In genomic region chr2:105236060-105236424, GRCh38 we compare ENCODE assay signal across 13 cellular contexts. TPM values are rescaled to one million over a fixed set of nuclear protein-coding genes. Genes with fewer than 3 reads are reported as not detected.
"Had no signal": no experiment of that assay in that cellular context is flagged by ENCODE, and none has a peak within 500 bp of the region (broad histone marks: within the 10 kb centered on the region; RNA-seq: fewer than 3 reads in every experiment).

No MANE protein-coding gene starts in this region.

- H3K9me3 ChIP-seq: esophagus muscularis mucosa, gastrocnemius medialis, left ventricle myocardium inferior, sigmoid colon, testis, uterus had no signal

- H3K4me3 ChIP-seq: coronary artery, esophagus muscularis mucosa, gastrocnemius medialis, left ventricle myocardium inferior, sigmoid colon, testis, uterus had no signal

- H3K27ac ChIP-seq: coronary artery, esophagus muscularis mucosa, gastrocnemius medialis, left ventricle myocardium inferior, sigmoid colon, testis, uterus had no signal

- ATAC-seq: gastrocnemius medialis had no signal

- H3K27me3 ChIP-seq: testis, uterus had no signal

- DNase-seq: cerebellar nuclear complex, sigmoid colon had no signal

- H3K36me3 ChIP-seq: esophagus muscularis mucosa, gastrocnemius medialis, left ventricle myocardium inferior, sigmoid colon, uterus had no signal

- H3K4me1 ChIP-seq: gastrocnemius medialis, left ventricle myocardium inferior, testis, uterus had no signal

RNA-seq across cellular contexts. Expression of gene GPR45, which starts 5.5 kb away (rescaled TPM):
- total RNA-seq: activated naive CD8-positive, alpha-beta T cell treated with anti-CD3 and anti-CD28 coated beads for 36 hours; activated T-helper 2 cell treated with anti-CD3 and anti-CD28 coated beads, Interferon-gamma antibody, Interleukin-2, Interleukin-4, amounts not matched to agents 10 μg/mL and 5 μg/mL and 100 μg/mL, durations not matched to agents 14 hours and 24 hours and 36 hours; esophagus muscularis mucosa; gastrocnemius medialis; left ventricle myocardium inferior; lung microvascular endothelial cell; mesothelial cell of epicardium; natural killer cell treated with Interleukin-12 subunit alpha and Interleukin-12 subunit beta and Interleukin-15 and Interleukin-18, amount 100 ng/mL, for 72 hours; sigmoid colon; uterus had no signal
- polyA plus RNA-seq: sigmoid colon had no signal
